1 cellular context compared by ENCODE assay signal in the genomic region with DNA sequence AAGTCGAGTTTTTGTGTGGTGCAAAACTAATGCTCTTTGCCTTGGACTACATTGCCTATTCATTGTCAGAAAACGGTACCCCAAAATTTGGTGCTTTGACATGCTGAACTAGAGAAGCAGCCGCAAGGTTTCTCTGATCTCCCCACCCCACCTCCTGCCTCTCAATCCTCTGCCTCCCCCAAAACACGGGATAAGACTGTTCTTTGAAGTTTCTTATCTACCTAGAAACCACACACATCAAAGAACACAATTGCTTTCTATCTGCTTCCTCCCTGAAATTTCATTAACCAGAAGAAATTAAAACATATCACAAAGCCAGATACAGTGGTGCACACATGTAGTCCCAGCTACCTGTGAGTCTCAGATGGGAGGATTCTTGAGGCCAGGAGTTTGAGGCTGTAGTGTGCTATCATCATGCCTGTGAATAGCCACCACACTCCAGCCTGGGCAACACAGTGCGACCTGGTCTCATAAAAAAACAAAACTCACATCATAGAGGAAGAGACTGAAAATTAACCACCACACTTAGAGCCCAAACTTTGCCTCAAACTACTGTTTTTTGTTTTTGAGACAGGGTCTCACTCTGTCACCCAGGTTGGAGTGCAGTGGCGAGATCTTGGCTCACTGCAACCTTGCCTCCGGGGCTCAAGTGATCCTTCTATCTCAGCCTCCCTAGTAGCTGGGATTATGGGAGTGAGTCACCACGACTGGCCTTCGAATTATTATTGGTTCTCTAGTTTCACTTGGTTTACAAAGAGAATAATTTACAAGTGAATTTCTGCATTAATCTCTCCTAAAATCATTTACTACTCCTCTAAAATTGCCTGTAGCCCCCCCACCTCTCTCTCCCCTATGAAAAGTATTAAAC.
TF ChIP-seq lines count a peak whose summit lies in the region.

No MANE protein-coding gene starts in this region.

TF ChIP-seq in A549, 52 proteins besides CTCF, POLR2A, EP300 and RAD21:
- TF ChIP-seq, protein P1, sequence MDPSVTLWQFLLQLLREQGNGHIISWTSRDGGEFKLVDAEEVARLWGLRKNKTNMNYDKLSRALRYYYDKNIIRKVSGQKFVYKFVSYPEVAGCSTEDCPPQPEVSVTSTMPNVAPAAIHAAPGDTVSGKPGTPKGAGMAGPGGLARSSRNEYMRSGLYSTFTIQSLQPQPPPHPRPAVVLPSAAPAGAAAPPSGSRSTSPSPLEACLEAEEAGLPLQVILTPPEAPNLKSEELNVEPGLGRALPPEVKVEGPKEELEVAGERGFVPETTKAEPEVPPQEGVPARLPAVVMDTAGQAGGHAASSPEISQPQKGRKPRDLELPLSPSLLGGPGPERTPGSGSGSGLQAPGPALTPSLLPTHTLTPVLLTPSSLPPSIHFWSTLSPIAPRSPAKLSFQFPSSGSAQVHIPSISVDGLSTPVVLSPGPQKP (IDR thresholded peaks at IDR 0.05; ENCODE audit: low read depth, low read length) = no peak
- TF ChIP-seq SREBF2 (IDR thresholded peaks at IDR 0.05) = no peak
- no peak for TF ChIP-seq FOSL2 (IDR thresholded peaks at IDR 0.05)
- TF ChIP-seq FOSL2 (CRISPR knock-in tag; IDR thresholded peaks at IDR 0.05) = 0 out of 2 replicates have a peak, but pooled peaks have one; percentile 24
- TF ChIP-seq MAZ (IDR thresholded peaks at IDR 0.05; ENCODE audit: borderline replicate concordance, low read depth, low read length) = no peak
- TF ChIP-seq, protein P2, sequence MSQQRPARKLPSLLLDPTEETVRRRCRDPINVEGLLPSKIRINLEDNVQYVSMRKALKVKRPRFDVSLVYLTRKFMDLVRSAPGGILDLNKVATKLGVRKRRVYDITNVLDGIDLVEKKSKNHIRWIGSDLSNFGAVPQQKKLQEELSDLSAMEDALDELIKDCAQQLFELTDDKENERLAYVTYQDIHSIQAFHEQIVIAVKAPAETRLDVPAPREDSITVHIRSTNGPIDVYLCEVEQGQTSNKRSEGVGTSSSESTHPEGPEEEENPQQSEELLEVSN (IDR thresholded peaks at IDR 0.05; ENCODE audit: borderline replicate concordance, low read depth) = no peak
- TF ChIP-seq NR3C1 (IDR thresholded peaks at IDR 0.05) = no peak
- TF ChIP-seq TFCP2L1 (CRISPR knock-in tag; IDR thresholded peaks at IDR 0.05) = no peak
TF ChIP-seq in A549: peak in this region for 1.
